In genomic region chr11:64655901-64656601, GRCh38 we compare ENCODE assay signal across 22 cellular contexts.
DNase-seq lines count a peak whose midpoint lies in the region; ATAC-seq and TF ChIP-seq lines count a peak whose summit lies in the region.
"Had no signal": no experiment of that assay in that cellular context is flagged by ENCODE, and none has a peak within 500 bp of the region (broad histone marks: within the 10 kb centered on the region; RNA-seq: fewer than 3 reads in every experiment).

No MANE protein-coding gene starts in this region.

- DNase-seq in fibroblast of gingiva (ENCODE audit: low read depth) (peak; percentile 71), omental fat pad (ENCODE audit: low spot score) (no peak), NCI-H187 (lab: John Stamatoyannopoulos, UW) (no peak), nephron progenitor cell (no peak)
- DNase-seq: activated CD4-positive, CD25-positive, alpha-beta regulatory T cell; activated effector memory CD4-positive, alpha-beta T cell treated with Interleukin-2 at 50 U/mL for 16 hours; adrenal gland; effector memory CD8-positive, alpha-beta T cell; left cardiac atrium; NCI-H1092; NCI-H524; stimulated activated naive CD8-positive, alpha-beta T cell treated with anti-CD3 and anti-CD28 coated beads, Interleukin-15, amount 100 ng/mL, for 72 hours; T-helper 2 cell had no signal

- H3K36me3 ChIP-seq in BLaER1 treated with 17β-estradiol and CSF1 and Interleukin-3, amounts not matched to agents 10 nM and 100 nM, result no peaks in the 10 kb centered on the region
- H3K36me3 ChIP-seq in OCI-LY3 (replicated peaks; ENCODE audit: low read depth, low read length), result no peaks in the 10 kb centered on the region
- H3K36me3 ChIP-seq: adrenal gland, BE2C, neutrophil, right atrium auricular region, upper lobe of right lung had no signal

- peak overlapping the region; percentile 82 to 100 (median 91) for H3K4me2 ChIP-seq in BLaER1 treated with 17β-estradiol and CSF1 and Interleukin-3, amounts not matched to agents 10 nM and 100 nM
- peak overlapping the region; percentile 89 for H3K4me2 ChIP-seq in OCI-LY3 (ENCODE audit: low read length)

- no peaks in the 10 kb centered on the region for H3K27me3 ChIP-seq in BLaER1 treated with 17β-estradiol and CSF1 and Interleukin-3, amounts not matched to agents 10 nM and 100 nM
- H3K27me3 ChIP-seq in OCI-LY3 (ENCODE audit: low read depth, low read length), result no peaks in the 10 kb centered on the region
- H3K27me3 ChIP-seq: adrenal gland, BE2C, neutrophil, right atrium auricular region, upper lobe of right lung had no signal

- H3K9me3 ChIP-seq in BLaER1 treated with 17β-estradiol and CSF1 and Interleukin-3, amounts not matched to agents 10 nM and 100 nM (replicated peaks in 1 of 11), result no peaks in the 10 kb centered on the region
- no peaks in the 10 kb centered on the region for H3K9me3 ChIP-seq in OCI-LY3 (ENCODE audit: insufficient read depth, low read length)
- H3K9me3 ChIP-seq: adrenal gland, BE2C, neutrophil, right atrium auricular region, upper lobe of right lung had no signal

- no peaks in the 10 kb centered on the region for H3K79me2 ChIP-seq in OCI-LY3 (ENCODE audit: low read length)

- no peak overlapping the region for H2AFZ ChIP-seq in OCI-LY3 (ENCODE audit: low read depth, low read length)

- H3K27me3 Mint-ChIP-seq in nephron progenitor cell (ENCODE audit: low read depth, poor library complexity), result peaks cover 32% of the 10 kb centered on the region

- ATAC-seq in omental fat pad (ENCODE audit: low FRiP score), result peak; percentile 63
- ATAC-seq in HG03457 (IDR thresholded peaks at IDR 0.05; ENCODE audit: unreplicated experiment), result no peak
- no peak for ATAC-seq in GM19452 (IDR thresholded peaks at IDR 0.05; ENCODE audit: unreplicated experiment)
- ATAC-seq: HCT116; stimulated activated naive CD8-positive, alpha-beta T cell treated with anti-CD3 and anti-CD28 coated beads, Interleukin-15, amount 100 ng/mL, for 72 hours had no signal

- H3K9me3 Mint-ChIP-seq in nephron progenitor cell, result no peaks in the 10 kb centered on the region
- H3K9me3 Mint-ChIP-seq: effector memory CD8-positive, alpha-beta T cell; stimulated activated naive CD8-positive, alpha-beta T cell treated with anti-CD3 and anti-CD28 coated beads, Interleukin-15, amount 100 ng/mL, for 72 hours had no signal

- H3K27ac Mint-ChIP-seq in nephron progenitor cell, result no peak overlapping the region
- H3K27ac Mint-ChIP-seq: stimulated activated naive CD8-positive, alpha-beta T cell treated with anti-CD3 and anti-CD28 coated beads, Interleukin-15, amount 100 ng/mL, for 72 hours had no signal

- peaks cover 0 to 4% (median 0%) of the 10 kb centered on the region in 11 experiments; a peak in 1 of 22 replicates for H4K20me1 ChIP-seq in BLaER1 treated with 17β-estradiol and CSF1 and Interleukin-3, amounts not matched to agents 10 nM and 100 nM
- H4K20me1 ChIP-seq in OCI-LY3 (ENCODE audit: insufficient read depth, low read length), result no peaks in the 10 kb centered on the region

- no peaks in the 10 kb centered on the region for H3K36me3 Mint-ChIP-seq in nephron progenitor cell (ENCODE audit: low read depth)

- peak overlapping the region in 4 of 11 experiments; percentile 37 to 60 (median 54); a peak in 4 of 22 replicates for H3K9ac ChIP-seq in BLaER1 treated with 17β-estradiol and CSF1 and Interleukin-3, amounts not matched to agents 10 nM and 100 nM
- H3K9ac ChIP-seq in OCI-LY3 (ENCODE audit: low read length), result peak overlapping the region; percentile 57; the same call in 1 of the 2 replicates

- peak overlapping the region in 6 of 11 experiments; percentile 37 to 80 (median 64); a peak in 9 of 22 replicates for H3K27ac ChIP-seq in BLaER1 treated with 17β-estradiol and CSF1 and Interleukin-3, amounts not matched to agents 10 nM and 100 nM
- peak overlapping the region; percentile 83 for H3K27ac ChIP-seq in OCI-LY3 (ENCODE audit: low read length)
- H3K27ac ChIP-seq: right atrium auricular region, upper lobe of right lung had no signal

- H3K4me3 Mint-ChIP-seq in nephron progenitor cell, result no peak overlapping the region
- H3K4me3 Mint-ChIP-seq: effector memory CD8-positive, alpha-beta T cell; stimulated activated naive CD8-positive, alpha-beta T cell treated with anti-CD3 and anti-CD28 coated beads, Interleukin-15, amount 100 ng/mL, for 72 hours had no signal

- H3K4me3 ChIP-seq in BLaER1 treated with 17β-estradiol and CSF1 and Interleukin-3, amounts not matched to agents 10 nM and 100 nM, result no peak overlapping the region
- no peak overlapping the region for H3K4me3 ChIP-seq in OCI-LY3 (ENCODE audit: low read length)
- H3K4me3 ChIP-seq: adrenal gland, right atrium auricular region, upper lobe of right lung had no signal

- TF ChIP-seq CTCF in OCI-LY3 (IDR thresholded peaks at IDR 0.05; ENCODE audit: low read depth, low read length), result no peak
- no peak for TF ChIP-seq CTCF in omental fat pad (IDR thresholded peaks at IDR 0.05)
- no peak for TF ChIP-seq CTCF in nephron progenitor cell (IDR thresholded peaks at IDR 0.05)

- H3K4me1 Mint-ChIP-seq in nephron progenitor cell, result peaks cover 18% of the 10 kb centered on the region

- H3K4me1 ChIP-seq in BLaER1 treated with 17β-estradiol and CSF1 and Interleukin-3, amounts not matched to agents 10 nM and 100 nM, result peaks cover 69 to 100% (median 94%) of the 10 kb centered on the region in 10 experiments
- peaks cover 41% of the 10 kb centered on the region for H3K4me1 ChIP-seq in OCI-LY3 (ENCODE audit: low read length)
- H3K4me1 ChIP-seq: BE2C had no signal
